ENCODE assay signal across 2 cellular contexts in the genomic region with DNA sequence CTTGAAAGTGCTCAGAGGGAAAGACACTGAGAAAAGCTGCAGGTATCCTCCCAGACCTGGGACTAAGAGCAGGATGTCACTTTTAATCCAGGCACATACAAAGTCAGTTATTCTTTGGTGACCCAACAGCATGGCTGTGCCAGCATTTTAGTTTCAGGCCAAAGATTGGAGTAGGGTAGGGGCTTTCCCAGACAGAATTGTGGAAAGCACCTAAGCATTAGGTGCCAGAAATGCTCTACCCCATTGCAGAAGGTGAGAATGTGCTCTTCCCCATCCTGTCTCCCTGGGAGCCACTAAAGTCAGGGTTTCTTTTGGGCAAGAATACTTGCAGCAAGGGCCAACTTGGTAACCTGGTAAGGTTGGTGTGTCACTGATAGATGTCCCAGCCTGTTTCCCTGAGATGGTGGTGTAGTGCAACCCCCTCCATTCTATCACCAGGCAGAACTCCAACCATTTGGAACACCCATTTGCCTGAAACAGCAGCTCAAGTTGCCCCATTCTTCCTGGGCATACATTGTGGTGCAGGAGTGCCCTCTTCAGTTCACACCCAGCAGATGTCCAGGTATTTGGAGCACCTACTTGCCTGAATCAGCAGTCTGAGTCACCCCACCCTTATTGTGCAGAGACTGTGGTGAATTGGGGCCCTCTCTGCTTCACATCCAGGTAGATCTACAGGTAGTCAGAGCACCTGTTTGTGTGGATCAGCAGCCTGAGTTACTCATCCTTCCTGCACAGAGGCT.
A peak's percentile ranks its signal among the peaks of the same experiment; 100 is the strongest.
TF ChIP-seq lines count a peak whose summit lies in the region.

No MANE protein-coding gene starts in this region.

TF ChIP-seq in HEK293, 187 proteins besides CTCF, POLR2A, EP300 and RAD21:
- TF ChIP-seq, protein P1, sequence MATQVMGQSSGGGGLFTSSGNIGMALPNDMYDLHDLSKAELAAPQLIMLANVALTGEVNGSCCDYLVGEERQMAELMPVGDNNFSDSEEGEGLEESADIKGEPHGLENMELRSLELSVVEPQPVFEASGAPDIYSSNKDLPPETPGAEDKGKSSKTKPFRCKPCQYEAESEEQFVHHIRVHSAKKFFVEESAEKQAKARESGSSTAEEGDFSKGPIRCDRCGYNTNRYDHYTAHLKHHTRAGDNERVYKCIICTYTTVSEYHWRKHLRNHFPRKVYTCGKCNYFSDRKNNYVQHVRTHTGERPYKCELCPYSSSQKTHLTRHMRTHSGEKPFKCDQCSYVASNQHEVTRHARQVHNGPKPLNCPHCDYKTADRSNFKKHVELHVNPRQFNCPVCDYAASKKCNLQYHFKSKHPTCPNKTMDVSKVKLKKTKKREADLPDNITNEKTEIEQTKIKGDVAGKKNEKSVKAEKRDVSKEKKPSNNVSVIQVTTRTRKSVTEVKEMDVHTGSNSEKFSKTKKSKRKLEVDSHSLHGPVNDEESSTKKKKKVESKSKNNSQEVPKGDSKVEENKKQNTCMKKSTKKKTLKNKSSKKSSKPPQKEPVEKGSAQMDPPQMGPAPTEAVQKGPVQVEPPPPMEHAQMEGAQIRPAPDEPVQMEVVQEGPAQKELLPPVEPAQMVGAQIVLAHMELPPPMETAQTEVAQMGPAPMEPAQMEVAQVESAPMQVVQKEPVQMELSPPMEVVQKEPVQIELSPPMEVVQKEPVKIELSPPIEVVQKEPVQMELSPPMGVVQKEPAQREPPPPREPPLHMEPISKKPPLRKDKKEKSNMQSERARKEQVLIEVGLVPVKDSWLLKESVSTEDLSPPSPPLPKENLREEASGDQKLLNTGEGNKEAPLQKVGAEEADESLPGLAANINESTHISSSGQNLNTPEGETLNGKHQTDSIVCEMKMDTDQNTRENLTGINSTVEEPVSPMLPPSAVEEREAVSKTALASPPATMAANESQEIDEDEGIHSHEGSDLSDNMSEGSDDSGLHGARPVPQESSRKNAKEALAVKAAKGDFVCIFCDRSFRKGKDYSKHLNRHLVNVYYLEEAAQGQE (tag by site-specific recombination; IDR thresholded peaks at IDR 0.05) = no peak
- TF ChIP-seq SCRT2 (tag by site-specific recombination; IDR thresholded peaks at IDR 0.05) (0 out of 2 replicates have a peak, but pooled peaks have one; percentile 11), ZNF391 (tag by site-specific recombination; IDR thresholded peaks at IDR 0.05; ENCODE audit: borderline replicate concordance, low read depth) (no peak)

TF ChIP-seq in GM12878, 131 proteins besides CTCF, POLR2A, EP300 and RAD21:
- TF ChIP-seq, protein P2, sequence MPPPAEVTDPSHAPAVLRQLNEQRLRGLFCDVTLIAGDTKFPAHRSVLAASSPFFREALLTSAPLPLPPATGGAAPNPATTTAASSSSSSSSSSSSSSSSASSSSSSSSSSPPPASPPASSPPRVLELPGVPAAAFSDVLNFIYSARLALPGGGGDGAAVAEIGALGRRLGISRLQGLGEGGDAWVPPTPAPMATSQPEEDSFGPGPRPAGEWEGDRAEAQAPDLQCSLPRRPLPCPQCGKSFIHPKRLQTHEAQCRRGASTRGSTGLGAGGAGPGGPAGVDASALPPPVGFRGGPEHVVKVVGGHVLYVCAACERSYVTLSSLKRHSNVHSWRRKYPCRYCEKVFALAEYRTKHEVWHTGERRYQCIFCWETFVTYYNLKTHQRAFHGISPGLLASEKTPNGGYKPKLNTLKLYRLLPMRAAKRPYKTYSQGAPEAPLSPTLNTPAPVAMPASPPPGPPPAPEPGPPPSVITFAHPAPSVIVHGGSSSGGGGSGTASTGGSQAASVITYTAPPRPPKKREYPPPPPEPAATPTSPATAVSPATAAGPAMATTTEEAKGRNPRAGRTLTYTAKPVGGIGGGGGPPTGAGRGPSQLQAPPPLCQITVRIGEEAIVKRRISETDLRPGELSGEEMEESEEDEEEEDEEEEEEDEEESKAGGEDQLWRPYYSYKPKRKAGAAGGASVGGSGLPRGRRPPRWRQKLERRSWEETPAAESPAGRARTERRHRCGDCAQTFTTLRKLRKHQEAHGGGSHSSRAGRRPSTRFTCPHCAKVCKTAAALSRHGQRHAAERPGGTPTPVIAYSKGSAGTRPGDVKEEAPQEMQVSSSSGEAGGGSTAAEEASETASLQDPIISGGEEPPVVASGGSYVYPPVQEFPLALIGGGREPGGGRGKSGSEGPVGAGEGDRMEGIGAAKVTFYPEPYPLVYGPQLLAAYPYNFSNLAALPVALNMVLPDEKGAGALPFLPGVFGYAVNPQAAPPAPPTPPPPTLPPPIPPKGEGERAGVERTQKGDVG (CRISPR knock-in tag; IDR thresholded peaks at IDR 0.05) = no peak
- TF ChIP-seq TCF7 (IDR thresholded peaks at IDR 0.05; ENCODE audit: borderline replicate concordance) (no peak), RELA (IDR thresholded peaks at IDR 0.05; ENCODE audit: borderline replicate concordance, partially characterized antibody) (no peak)
